ENCODE assay signal across 23 cellular contexts in genomic region chr5:4246447-4246846, GRCh38.
"Had no signal": no experiment of that assay in that cellular context is flagged by ENCODE, and none has a peak within 500 bp of the region (broad histone marks: within the 10 kb centered on the region; RNA-seq: fewer than 3 reads in every experiment).

No MANE protein-coding gene starts in this region.

- H3K27me3 ChIP-seq: ovary, right atrium auricular region, spleen, tibial nerve, uterus had no signal

- H3K4me1 ChIP-seq: left ventricle myocardium inferior, right atrium auricular region, spleen, tibial nerve, uterus had no signal

- FAIRE-seq: islet of Langerhans, kidney had no signal

- ATAC-seq: left colon; mucosa of descending colon; naive thymus-derived CD4-positive, alpha-beta T cell; natural killer cell treated with Interleukin-12 subunit alpha and Interleukin-12 subunit beta and Interleukin-15 and Interleukin-18, amount 100 ng/mL, for 72 hours; sciatic nerve; stimulated activated effector memory CD8-positive, alpha-beta T cell treated with anti-CD3 and anti-CD28 coated beads, Interleukin-12 subunit alpha, Interleukin-12 subunit beta, amount 100 ng/mL, for 72 hours; stimulated activated naive CD8-positive, alpha-beta T cell treated with anti-CD3 and anti-CD28 coated beads, Interleukin-15, amount 100 ng/mL, for 72 hours had no signal

- DNase-seq: hypothalamus; immature natural killer cell; kidney; left colon; left ventricle myocardium inferior; midbrain; mucosa of descending colon; naive thymus-derived CD4-positive, alpha-beta T cell; ovary; spleen; stimulated activated CD4-positive, alpha-beta T cell treated with anti-CD3 and anti-CD28 coated beads, Interleukin-4, amount 100 ng/mL, for 24 hours; stimulated activated naive CD4-positive, alpha-beta T cell treated with Interleukin-2 at 50 U/mL for 16 hours; stimulated activated naive CD8-positive, alpha-beta T cell treated with anti-CD3 and anti-CD28 coated beads, Interleukin-15, amount 100 ng/mL, for 72 hours; substantia nigra; uterus had no signal

- H3K36me3 ChIP-seq: left ventricle myocardium inferior, ovary, right atrium auricular region, spleen, tibial nerve, uterus had no signal

- H3K9me3 ChIP-seq: left ventricle myocardium inferior, ovary, right atrium auricular region, tibial nerve, uterus had no signal

- H3K4me3 ChIP-seq: left ventricle myocardium inferior, lung, mucosa of descending colon, ovary, right atrium auricular region, skin epidermis, spleen, tibial nerve, uterus had no signal

- H3K27ac ChIP-seq: left ventricle myocardium inferior, ovary, right atrium auricular region, skin epidermis, spleen, tibial nerve, uterus had no signal
